9 cellular contexts compared by ENCODE assay signal in genomic region chr16:80541306-80541694, GRCh38. TPM values are rescaled to one million over a fixed set of nuclear protein-coding genes. Genes with fewer than 3 reads are reported as not detected.
DNase-seq lines count a peak whose midpoint lies in the region; ATAC-seq and TF ChIP-seq lines count a peak whose summit lies in the region.
"Had no signal": no experiment of that assay in that cellular context is flagged by ENCODE, and none has a peak within 500 bp of the region (broad histone marks: within the 10 kb centered on the region; RNA-seq: fewer than 3 reads in every experiment).

No MANE protein-coding gene starts in this region.

- H3K27ac Mint-ChIP-seq in activated B cell treated with CpG ODN at 0.5 μM for 24 hours, result peak overlapping the region; percentile 96
- no peak overlapping the region for H3K27ac Mint-ChIP-seq in glutamatergic neuron (ENCODE audit: unreplicated experiment)

- TF ChIP-seq CTCF in GM12864 (IDR thresholded peaks at IDR 0.05; ENCODE audit: low read depth, low read length, missing control alignments) (no peak), activated B cell treated with CpG ODN at 0.5 μM for 24 hours (IDR thresholded peaks at IDR 0.05) (no peak), glutamatergic neuron (IDR thresholded peaks at IDR 0.05; ENCODE audit: partially characterized antibody, unreplicated experiment) (no peak)

- H3K9me3 Mint-ChIP-seq in activated B cell treated with CpG ODN at 0.5 μM for 24 hours (no peaks in the 10 kb centered on the region), glutamatergic neuron (ENCODE audit: unreplicated experiment) (peaks cover 1% of the 10 kb centered on the region)

- ATAC-seq in activated B cell treated with CpG ODN at 0.5 μM for 24 hours (ENCODE audit: low read depth), result no peak
- ATAC-seq in sciatic nerve, result peak; percentile 31
- no peak for ATAC-seq in HG03139 (IDR thresholded peaks at IDR 0.05; ENCODE audit: unreplicated experiment)

- H3K4me3 Mint-ChIP-seq in activated B cell treated with CpG ODN at 0.5 μM for 24 hours, result peak overlapping the region; percentile 96
- H3K4me3 Mint-ChIP-seq in glutamatergic neuron (ENCODE audit: unreplicated experiment), result peak overlapping the region; percentile 95

- DNase-seq in GM12864 (ENCODE audit: low read depth), result no peak
- no peak for DNase-seq in activated B cell treated with CpG ODN at 0.5 μM for 24 hours
- no peak for DNase-seq in glutamatergic neuron
- DNase-seq in sciatic nerve (ENCODE audit: low spot score), result no peak
- no peak for DNase-seq in cortex of kidney (lab: John Stamatoyannopoulos, UW)
- no peak for DNase-seq in LoVo (ENCODE audit: low spot score)
- DNase-seq in NCI-H748 treated with DMSO at 0.1 percent for 48 hours (lab: John Stamatoyannopoulos, UW), result no peak
- DNase-seq: NCI-H1048 had no signal

- CTCF ChIA-PET in activated B cell treated with CpG ODN at 0.5 μM for 24 hours (lab: Charles Lee), result no interaction called here

- intact Hi-C loops in activated B cell treated with CpG ODN at 0.5 μM for 24 hours (cut with micrococcal nuclease) (loop anchor here (2.0 to 10.0 kb wide), 4 partner anchors 774 to 1631 kb away; partner anchors contain the start of genes GAN, MAF and MPHOSPH6), sciatic nerve (cut with DNase I) (no loop called here)

- H3K36me3 Mint-ChIP-seq in activated B cell treated with CpG ODN at 0.5 μM for 24 hours (ENCODE audit: low read depth), result peaks cover 4% of the 10 kb centered on the region
- no peaks in the 10 kb centered on the region for H3K36me3 Mint-ChIP-seq in glutamatergic neuron (ENCODE audit: unreplicated experiment)

- H3K4me3 ChIP-seq in GM12864 (ENCODE audit: low read depth, low read length), result peak overlapping the region; percentile 49

- peaks cover 16% of the 10 kb centered on the region for H3K4me1 Mint-ChIP-seq in activated B cell treated with CpG ODN at 0.5 μM for 24 hours
- no peaks in the 10 kb centered on the region for H3K4me1 Mint-ChIP-seq in glutamatergic neuron (ENCODE audit: low read depth, unreplicated experiment)

- peaks cover 6% of the 10 kb centered on the region for H3K27me3 Mint-ChIP-seq in activated B cell treated with CpG ODN at 0.5 μM for 24 hours
- H3K27me3 Mint-ChIP-seq in glutamatergic neuron (ENCODE audit: unreplicated experiment), result no peaks in the 10 kb centered on the region

- POLR2A ChIA-PET in activated B cell treated with CpG ODN at 0.5 μM for 24 hours (lab: Charles Lee), result no interaction called here

RNA-seq across cellular contexts. Expression of gene DYNLRB2, which starts 0.5 kb away (rescaled TPM):
- total RNA-seq in activated B cell treated with CpG ODN at 0.5 μM for 24 hours (0.71 TPM in 1 of 2 replicates, not detected in the other), glutamatergic neuron (ENCODE audit: unreplicated experiment) (not detected), sciatic nerve (2.2 TPM)
